In the genomic region with DNA sequence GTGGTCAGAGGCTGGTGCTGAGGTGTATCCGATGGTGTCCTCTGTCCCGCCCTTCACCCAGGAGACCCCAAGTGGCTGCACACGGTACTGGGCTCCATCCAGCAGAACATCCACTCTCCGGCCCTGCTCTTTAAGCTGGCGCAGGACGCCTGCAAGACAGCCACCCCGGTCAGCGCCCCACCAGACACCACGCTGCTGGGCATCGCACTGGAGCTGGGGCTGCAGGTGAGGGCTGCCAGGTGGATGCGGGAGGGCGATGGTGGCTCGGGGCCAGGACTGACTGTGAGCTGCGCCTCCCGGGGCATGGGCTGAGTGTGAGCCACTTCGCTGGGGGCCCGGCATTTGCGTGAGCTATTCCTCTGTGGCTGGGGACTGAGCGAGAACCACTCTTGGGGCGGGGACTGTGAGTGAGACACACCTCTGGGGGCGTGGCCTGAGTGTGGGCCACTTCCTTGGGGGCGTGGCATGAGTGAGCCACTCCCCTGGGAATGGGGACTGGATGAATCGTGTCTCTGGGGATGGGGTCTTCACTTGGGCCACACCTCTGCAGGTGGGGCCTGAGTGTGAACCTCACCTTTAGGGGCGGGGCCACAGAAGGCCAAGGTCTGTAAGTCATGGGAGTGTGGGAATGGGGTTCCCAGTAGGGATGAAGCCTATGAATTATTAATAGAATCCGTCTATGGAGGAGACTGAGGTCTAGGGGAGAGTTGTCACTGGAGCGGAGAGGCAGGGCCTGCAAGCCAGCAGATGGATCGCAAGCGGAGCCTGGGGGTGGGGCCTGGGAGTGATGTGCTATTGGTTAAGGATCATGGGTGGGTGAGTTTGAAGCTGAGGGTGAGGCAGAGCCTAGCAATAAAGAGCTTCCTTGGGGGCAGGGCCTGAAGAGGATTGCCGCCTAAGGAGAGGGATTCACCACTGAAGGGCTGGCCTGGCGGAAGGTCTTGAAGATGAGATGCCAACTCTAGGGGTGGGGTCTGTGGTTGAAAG, we compare ENCODE assay signal across 11 cellular contexts. TPM values are rescaled to one million over a fixed set of nuclear protein-coding genes. Genes with fewer than 3 reads are reported as not detected.
DNase-seq lines count a peak whose midpoint lies in the region; TF ChIP-seq lines count a peak whose summit lies in the region.
"Had no signal": no experiment of that assay in that cellular context is flagged by ENCODE, and none has a peak within 500 bp of the region (broad histone marks: within the 10 kb centered on the region; RNA-seq: fewer than 3 reads in every experiment).

No MANE protein-coding gene starts in this region.

- H3K4me3 Mint-ChIP-seq in neural crest cell, result peak overlapping the region; percentile 27

- no peaks in the 10 kb centered on the region for H3K27me3 Mint-ChIP-seq in neural crest cell (ENCODE audit: low read depth)

- H3K4me1 ChIP-seq in tibial artery, result peaks cover 0 to 20% (median 5%) of the 10 kb centered on the region in 4 donors
- H3K4me1 ChIP-seq: colonic mucosa had no signal

- peaks cover 0 to 70% (median 37%) of the 10 kb centered on the region in 3 donors for H3K36me3 ChIP-seq in tibial artery
- H3K36me3 ChIP-seq: colonic mucosa had no signal

- in situ Hi-C loops in astrocyte of the cerebellum (cut with HindIII; ENCODE audit: low sequenced_read_pairs), result no loop called here

- TF ChIP-seq CTCF in HFF-Myc (IDR thresholded peaks at IDR 0.05; ENCODE audit: low read depth, low read length, missing control alignments), result peak; percentile 7
- TF ChIP-seq CTCF in astrocyte of the cerebellum (IDR thresholded peaks at IDR 0.05; ENCODE audit: low read depth, low read length, missing control alignments), result peak; percentile 15
- no peak for TF ChIP-seq CTCF in neural crest cell (conservative IDR thresholded peaks at IDR 0.05)
- no peak for TF ChIP-seq CTCF in tibial artery (IDR thresholded peaks at IDR 0.05)

- H3K9me3 ChIP-seq in tibial artery, result no peaks in the 10 kb centered on the region
- H3K9me3 ChIP-seq: colonic mucosa, upper lobe of left lung had no signal

- H3K27me3 ChIP-seq in tibial artery, result no peaks in the 10 kb centered on the region
- H3K27me3 ChIP-seq: colonic mucosa, upper lobe of left lung had no signal

- H3K4me3 ChIP-seq in HFF-Myc (replicated peaks; ENCODE audit: low read depth, low read length) (no peak overlapping the region), astrocyte of the cerebellum (ENCODE audit: low read depth, low read length) (no peak overlapping the region), tibial artery (no peak overlapping the region)
- H3K4me3 ChIP-seq: colonic mucosa, upper lobe of left lung had no signal

- no peak overlapping the region for H3K27ac ChIP-seq in tibial artery
- H3K27ac ChIP-seq: colonic mucosa, upper lobe of left lung had no signal

- H3K27ac Mint-ChIP-seq in neural crest cell (ENCODE audit: unreplicated experiment), result no peak overlapping the region

- H3K36me3 Mint-ChIP-seq in neural crest cell (ENCODE audit: low read depth), result peaks cover 9% of the 10 kb centered on the region

- H3K9me3 Mint-ChIP-seq in neural crest cell, result no peaks in the 10 kb centered on the region

- H3K4me1 Mint-ChIP-seq in neural crest cell, result peaks cover 8% of the 10 kb centered on the region

- DNase-seq in NCI-H1417 (lab: John Stamatoyannopoulos, UW) (peak in 2 of 3 experiments; percentile 36 to 88), NCI-H1417 treated with DMSO at 0.1 percent for 48 hours (lab: John Stamatoyannopoulos, UW) (no peak), HFF-Myc (ENCODE audit: extremely low read depth, low read depth) (no peak), astrocyte of the cerebellum (ENCODE audit: low read depth) (no peak), neural crest cell (ENCODE audit: low read depth, low spot score) (no peak), tibial artery (no peak), OCI-M2 (lab: John Stamatoyannopoulos, UW; ENCODE audit: unreplicated experiment) (no peak), medulla oblongata (ENCODE audit: extremely low spot score) (no peak)
- DNase-seq: colonic mucosa, kidney glomerular epithelial cell had no signal

- intact Hi-C loops in tibial artery (cut with DNase I; ENCODE audit: low total_unique reads), result no loop called here

RNA-seq across cellular contexts. Expression of a gene that starts 30.5 kb away (rescaled TPM):
- total RNA-seq in neural crest cell, result 19.3 and 19.9 TPM in 2 replicates

RNA-seq across cellular contexts. Expression of a gene that starts 51.2 kb away (rescaled TPM):
- total RNA-seq in neural crest cell, result 0.73 and 1.6 TPM in 2 replicates
- total RNA-seq: colonic mucosa had no signal

RNA-seq across cellular contexts. Expression of a gene that starts 51.5 kb away (rescaled TPM):
- total RNA-seq in neural crest cell, result 89.1 and 111 TPM in 2 replicates

Comparison
In these comparisons a context has a peak if more than half of its experiments do, and no peak if none do; other contexts are left out.
1. DNase-seq: peak in NCI-H1417 (2 of 3); none in NCI-H1417 treated with DMSO at 0.1 percent for 48 hours (single experiment), HFF-Myc (single experiment), astrocyte of the cerebellum (single experiment), neural crest cell (single experiment), tibial artery (0 of 2), OCI-M2 (single experiment) and medulla oblongata (single experiment).
2. CTCF ChIP-seq: peak in HFF-Myc (single experiment) and astrocyte of the cerebellum (single experiment); none in neural crest cell (single experiment) and tibial artery (0 of 2).